Comparison of ENCODE assay signal across 1 cellular context in the genomic region with DNA sequence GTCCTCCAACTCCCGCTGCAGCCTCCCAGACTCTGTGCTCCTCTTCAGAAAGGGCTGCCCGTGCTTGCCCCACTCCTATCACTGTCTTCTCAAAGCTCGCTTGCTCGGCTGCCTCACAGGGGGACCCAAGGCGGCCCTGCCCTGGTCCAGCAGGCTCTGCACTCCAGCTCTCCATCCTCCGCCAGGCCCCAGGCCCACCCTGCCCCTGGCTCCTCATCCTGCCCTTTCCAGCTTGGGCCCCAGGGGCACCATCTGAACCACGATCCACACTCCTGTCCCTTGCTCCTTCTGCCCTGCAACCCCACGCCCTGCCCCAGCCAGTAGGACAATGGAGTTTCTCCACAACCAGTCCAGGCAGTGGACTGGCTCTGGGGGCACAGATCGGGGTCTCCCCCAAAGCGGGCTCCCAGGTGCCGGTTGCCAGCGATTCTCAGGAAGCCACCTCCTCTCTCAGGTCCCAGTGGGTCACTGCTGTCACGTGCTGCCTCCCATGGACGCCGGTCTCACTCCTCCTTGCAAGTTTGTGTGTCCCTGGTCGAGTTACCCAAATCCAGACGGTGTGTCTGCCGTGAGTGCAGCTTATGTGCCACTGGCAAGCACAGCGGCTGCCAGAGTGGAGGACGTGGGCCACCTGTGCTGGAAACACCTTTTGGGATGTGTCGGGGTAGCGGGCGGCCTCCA.
TF ChIP-seq lines count a peak whose summit lies in the region.

No MANE protein-coding gene starts in this region.

TF ChIP-seq in H1, 55 proteins besides CTCF, POLR2A, EP300 and RAD21:
- TF ChIP-seq POLR2AphosphoS5 (IDR thresholded peaks at IDR 0.05; ENCODE audit: low read depth, low read length), result no peak
- no peak for TF ChIP-seq NRF1 (IDR thresholded peaks at IDR 0.05; ENCODE audit: low read depth, low read length)
